ENCODE assay signal across 17 cellular contexts in genomic region chr5:131156971-131157370, GRCh38. TPM values are rescaled to one million over a fixed set of nuclear protein-coding genes. Genes with fewer than 3 reads are reported as not detected.
DNase-seq lines count a peak whose midpoint lies in the region; ATAC-seq, FAIRE-seq and TF ChIP-seq lines count a peak whose summit lies in the region.
"Had no signal": no experiment of that assay in that cellular context is flagged by ENCODE, and none has a peak within 500 bp of the region (broad histone marks: within the 10 kb centered on the region; RNA-seq: fewer than 3 reads in every experiment).

No MANE protein-coding gene starts in this region.

- H3K27ac Mint-ChIP-seq in WTC11: 0 out of 2 replicates have a peak overlapping the region, but pooled peaks have one; percentile 19
- H3K27ac Mint-ChIP-seq in memory B cell: peak overlapping the region; percentile 53
- H3K27ac Mint-ChIP-seq: GM23338, HFFc6 had no signal

- H2AFZ ChIP-seq in HepG2 (ENCODE audit: low read length): no peak overlapping the region
- H2AFZ ChIP-seq: GM23338 had no signal

- intact Hi-C loops in HepG2 (cut with micrococcal nuclease; ENCODE audit: unreplicated experiment) (no loop called here), right lobe of liver (cut with DNase I) (no loop called here), dorsolateral prefrontal cortex (cut with DNase I) (no loop called here)

- H3K4me1 ChIP-seq in HepG2 (ENCODE audit: insufficient read depth, low read length) (peaks cover 20% of the 10 kb centered on the region), right lobe of liver (peaks cover 0 to 20% (median 9%) of the 10 kb centered on the region in 4 donors), foreskin keratinocyte (no peaks in the 10 kb centered on the region)

- WGBS in HepG2 (ENCODE audit: low lambda C conversion rate): 97% methylated on average over 6 of the region's 6 CpGs
- WGBS in right lobe of liver (ENCODE audit: insufficient coverage, low coverage, low lambda C conversion rate, missing lambda C conversion rate): 98% methylated on average over 6 of the region's 6 CpGs

- TF ChIP-seq CTCF in HepG2 (CRISPR knock-in tag; IDR thresholded peaks at IDR 0.05) (no peak), right lobe of liver (IDR thresholded peaks at IDR 0.05) (no peak), WTC11 (IDR thresholded peaks at IDR 0.05) (no peak), dorsolateral prefrontal cortex (IDR thresholded peaks at IDR 0.05 in 54 of 56, conservative IDR thresholded peaks at IDR 0.05 in 2 of 56; ENCODE audit: low read depth in 1 of 56, partially characterized antibody in 56 of 56) (no peak), foreskin keratinocyte (conservative IDR thresholded peaks at IDR 0.05) (no peak)

- in situ Hi-C loops in HepG2 (cut with HindIII; ENCODE audit: extremely low pct_ligation_motif_present, low pct_unique_long_range_greater_than_20kb): no loop called here

- no peaks in the 10 kb centered on the region for H3K27me3 Mint-ChIP-seq in WTC11 (ENCODE audit: low read depth)
- no peaks in the 10 kb centered on the region for H3K27me3 Mint-ChIP-seq in memory B cell

- H3K27ac ChIP-seq in HepG2 (ENCODE audit: extremely low read length, insufficient read depth, low read length) (no peak overlapping the region), right lobe of liver (no peak overlapping the region), dorsolateral prefrontal cortex (no peak overlapping the region), foreskin keratinocyte (no peak overlapping the region)
- H3K27ac ChIP-seq: 22Rv1 had no signal

- 0 out of 2 replicates have a peak, but pooled peaks cover 3% of the 10 kb centered on the region for H3K9me3 Mint-ChIP-seq in WTC11
- H3K9me3 Mint-ChIP-seq in memory B cell: no peaks in the 10 kb centered on the region
- H3K9me3 Mint-ChIP-seq: GM23338, HFFc6 had no signal

- no peak for FAIRE-seq in HepG2 (lab: Jason Lieb, UNC)
- FAIRE-seq: GM12891, HTR-8/SVneo had no signal

- peaks cover 5 to 29% of the 10 kb centered on the region in 2 experiments for H3K36me3 ChIP-seq in HepG2 (replicated peaks in 1 of 2; ENCODE audit: control insufficient read depth in 1 of 2, insufficient read depth in 2 of 2, low read length in 2 of 2)
- peaks cover 0 to 34% (median 23%) of the 10 kb centered on the region in 4 donors for H3K36me3 ChIP-seq in right lobe of liver

- BruUV-seq in HepG2 (replicated peaks; lab: Mats Ljungman, UMichigan): no TSS peak

- POLR2A ChIA-PET in HepG2 (lab: Yijun Ruan, JAX): interaction anchor here (1.4 kb wide), 1 partner anchor 8 kb away, joined by 5 read pairs; no protein-coding TSS in a partner anchor
- POLR2A ChIA-PET in WTC11 (lab: Charles Lee): no interaction called here

- TF ChIP-seq EP300 in HepG2 (IDR thresholded peaks at IDR 0.05; ENCODE audit: low read depth in 2 of 2, low read length in 2 of 2) (no peak), HepG2 (CRISPR knock-in tag; IDR thresholded peaks at IDR 0.05; ENCODE audit: borderline replicate concordance) (no peak)

- H3K4me3 Mint-ChIP-seq in WTC11 (no peak overlapping the region), memory B cell (no peak overlapping the region)
- H3K4me3 Mint-ChIP-seq: CD14-positive monocyte, GM23338, HFFc6 had no signal

- H3K79me2 ChIP-seq in HepG2 (ENCODE audit: insufficient read depth, low read length): peaks cover 12% of the 10 kb centered on the region

- H3K36me3 Mint-ChIP-seq in WTC11: peaks cover 40% of the 10 kb centered on the region
- H3K36me3 Mint-ChIP-seq in memory B cell: peaks cover 18% of the 10 kb centered on the region

- CTCF ChIA-PET in HepG2 (lab: Yijun Ruan, JAX; ENCODE audit: low intra/inter-chr PET ratio, low total read pairs) (no interaction called here), WTC11 (lab: Charles Lee) (no interaction called here)

- no peak for DNase-seq in HepG2 (ENCODE audit: low spot score)
- no peak for DNase-seq in right lobe of liver
- no peak for DNase-seq in WTC11 (ENCODE audit: low spot score)
- DNase-seq in memory B cell (ENCODE audit: low spot score in 2 of 2): no peak
- DNase-seq in H4 (ENCODE audit: low spot score): no peak
- DNase-seq in dorsolateral prefrontal cortex: no peak
- DNase-seq in NCI-H524 treated with DMSO at 0.1 percent for 48 hours (lab: John Stamatoyannopoulos, UW): no peak
- DNase-seq in foreskin keratinocyte: no peak
- DNase-seq: Calu3, DMS 273 treated with DMSO at 0.1 percent for 48 hours, HCEC 1CT, HFFc6 had no signal

- H3K27me3 ChIP-seq in HepG2 (ENCODE audit: control insufficient read depth in 1 of 2, insufficient read depth in 2 of 2, low read length in 2 of 2) (no peaks in the 10 kb centered on the region), right lobe of liver (no peaks in the 10 kb centered on the region), dorsolateral prefrontal cortex (no peaks in the 10 kb centered on the region), foreskin keratinocyte (no peaks in the 10 kb centered on the region)

- no peak; the same call in 2 of the 3 replicates for ATAC-seq in HepG2
- ATAC-seq in right lobe of liver: no peak
- ATAC-seq in WTC11: no peak
- no peak for ATAC-seq in memory B cell (ENCODE audit: low read depth)
- ATAC-seq in foreskin keratinocyte: no peak

- H3K9me3 ChIP-seq in HepG2 (ENCODE audit: low read length) (no peaks in the 10 kb centered on the region), right lobe of liver (no peaks in the 10 kb centered on the region)

- no peak for TF ChIP-seq RAD21 in HepG2 (CRISPR knock-in tag; IDR thresholded peaks at IDR 0.05)

- H3K4me1 Mint-ChIP-seq in WTC11 (peaks cover 16% of the 10 kb centered on the region), memory B cell (peaks cover 7% of the 10 kb centered on the region)
- H3K4me1 Mint-ChIP-seq: CD14-positive monocyte had no signal

- no peak overlapping the region for H3K4me2 ChIP-seq in HepG2 (ENCODE audit: low read depth, low read length)
- H3K4me2 ChIP-seq: GM23338 had no signal

- TF ChIP-seq POLR2A in HepG2 (IDR thresholded peaks at IDR 0.05; ENCODE audit: insufficient read depth in 1 of 2, low read depth in 2 of 2, low read length in 2 of 2) (no peak), right lobe of liver (IDR thresholded peaks at IDR 0.05) (no peak)

- H3K9ac ChIP-seq in HepG2 (ENCODE audit: insufficient read depth, low read depth, low read length): no peak overlapping the region

- peaks cover 11% of the 10 kb centered on the region; the same call in 1 of the 2 replicates for H4K20me1 ChIP-seq in HepG2 (ENCODE audit: insufficient read depth, low read length)

- H3K4me3 ChIP-seq in HepG2 (replicated peaks in 1 of 3; ENCODE audit: insufficient read depth in 1 of 3, low read depth in 2 of 3, low read length in 3 of 3) (no peak overlapping the region), right lobe of liver (no peak overlapping the region), dorsolateral prefrontal cortex (no peak overlapping the region)
- H3K4me3 ChIP-seq: GM23338 had no signal

RNA-seq across cellular contexts. Expression of gene HINT1, which starts 8.1 kb away (rescaled TPM):
- 428 and 545 TPM in 2 replicates for total RNA-seq in HepG2 (2016; rRNA removed; fragmentation: Illumina TruSeq; extraction: Trizol)
- 309 and 320 TPM in 2 replicates for total RNA-seq in HepG2 (2016; cell fraction: cytosol; rRNA removed; fragmentation: Illumina TruSeq; extraction: Trizol; ENCODE audit: low read depth)
- 423 and 560 TPM in 2 replicates for total RNA-seq in HepG2 (2016; cell fraction: insoluble cytoplasmic fraction; rRNA removed; fragmentation: Illumina TruSeq; extraction: Trizol)
- total RNA-seq in HepG2 (2016; cell fraction: membrane; rRNA removed; fragmentation: Illumina TruSeq; extraction: Trizol): 458 and 486 TPM in 2 replicates
- total RNA-seq in HepG2 (2016; cell fraction: nucleus; rRNA removed; fragmentation: Illumina TruSeq; extraction: Trizol): 171 and 187 TPM in 2 replicates
- polyA plus RNA-seq in HepG2 (2011; rRNA removed): 763 and 997 TPM in 2 replicates
- 642 and 695 TPM in 2 replicates for polyA plus RNA-seq in HepG2 (2011; cell fraction: cytosol; rRNA removed)
- 195 and 281 TPM in 2 replicates for polyA plus RNA-seq in HepG2 (2011; cell fraction: nucleus; rRNA removed)
- polyA plus RNA-seq in HepG2 (2012): 655 and 738 TPM in 2 replicates
- 408 and 481 TPM in 2 replicates for polyA plus RNA-seq in HepG2 (2016; cell fraction: cytosol; fragmentation: Illumina TruSeq; extraction: Trizol; ENCODE audit: low read depth)
- 558 and 666 TPM in 2 replicates for polyA plus RNA-seq in HepG2 (2016; cell fraction: insoluble cytoplasmic fraction; fragmentation: Illumina TruSeq; extraction: Trizol; ENCODE audit: low read depth)
- polyA plus RNA-seq in HepG2 (2016; cell fraction: membrane; fragmentation: Illumina TruSeq; extraction: Trizol; ENCODE audit: low read depth): 465 and 543 TPM in 2 replicates
- polyA plus RNA-seq in HepG2 (2016; cell fraction: nucleus; fragmentation: Illumina TruSeq; extraction: Trizol; ENCODE audit: insufficient read depth, low read depth): 329 and 371 TPM in 2 replicates
- polyA minus RNA-seq in HepG2 (2011; rRNA and poly(A)+ RNA removed; ENCODE audit: low replicate concordance): 251 and 278 TPM in 2 replicates
- 130 and 157 TPM in 2 replicates for polyA minus RNA-seq in HepG2 (2011; cell fraction: cytosol; rRNA and poly(A)+ RNA removed)
- 121 and 147 TPM in 2 replicates for polyA minus RNA-seq in HepG2 (2011; cell fraction: nucleus; rRNA and poly(A)+ RNA removed)
- total RNA-seq in right lobe of liver: 100 to 1,000 TPM; 145 to 246 (median 196) TPM
- 197 to 200 TPM (median 198 TPM) in 3 replicates for total RNA-seq in WTC11 (2021)
- 547 and 590 TPM in 2 replicates for total RNA-seq in H4 (2014; rRNA removed; shearing (Covaris generic))
- 100 to 1,000 TPM in 119 of 120 experiments, 10 to 100 TPM in 1; 99.1 to 267 (median 191) TPM for total RNA-seq in dorsolateral prefrontal cortex
- 355 TPM in 2 replicates for total RNA-seq in foreskin keratinocyte
- 619 and 631 TPM in 2 replicates for polyA plus RNA-seq in foreskin keratinocyte

RNA-seq across cellular contexts. Expression of gene LYRM7, which starts 13.8 kb away (rescaled TPM):
- 5.5 and 9.4 TPM in 2 replicates for total RNA-seq in HepG2 (2016; rRNA removed; fragmentation: Illumina TruSeq; extraction: Trizol)
- total RNA-seq in HepG2 (2016; cell fraction: cytosol; rRNA removed; fragmentation: Illumina TruSeq; extraction: Trizol; ENCODE audit: low read depth): 0.71 and 0.81 TPM in 2 replicates
- total RNA-seq in HepG2 (2016; cell fraction: insoluble cytoplasmic fraction; rRNA removed; fragmentation: Illumina TruSeq; extraction: Trizol): 6.9 and 12.8 TPM in 2 replicates
- total RNA-seq in HepG2 (2016; cell fraction: membrane; rRNA removed; fragmentation: Illumina TruSeq; extraction: Trizol): 3.0 and 3.8 TPM in 2 replicates
- total RNA-seq in HepG2 (2016; cell fraction: nucleus; rRNA removed; fragmentation: Illumina TruSeq; extraction: Trizol): 3.4 and 5.0 TPM in 2 replicates
- polyA plus RNA-seq in HepG2 (2011; rRNA removed): 2.4 and 3.0 TPM in 2 replicates
- polyA plus RNA-seq in HepG2 (2011; cell fraction: cytosol; rRNA removed): 0.94 and 2.1 TPM in 2 replicates
- 0.84 and 1.2 TPM in 2 replicates for polyA plus RNA-seq in HepG2 (2011; cell fraction: nucleus; rRNA removed)
- 4.3 and 5.5 TPM in 2 replicates for polyA plus RNA-seq in HepG2 (2012)
- 1.6 and 3.5 TPM in 2 replicates for polyA plus RNA-seq in HepG2 (2016; cell fraction: cytosol; fragmentation: Illumina TruSeq; extraction: Trizol; ENCODE audit: low read depth)
- 13.4 and 14.4 TPM in 2 replicates for polyA plus RNA-seq in HepG2 (2016; cell fraction: insoluble cytoplasmic fraction; fragmentation: Illumina TruSeq; extraction: Trizol; ENCODE audit: low read depth)
- polyA plus RNA-seq in HepG2 (2016; cell fraction: membrane; fragmentation: Illumina TruSeq; extraction: Trizol; ENCODE audit: low read depth): 4.2 and 5.5 TPM in 2 replicates
- 6.2 and 7.6 TPM in 2 replicates for polyA plus RNA-seq in HepG2 (2016; cell fraction: nucleus; fragmentation: Illumina TruSeq; extraction: Trizol; ENCODE audit: insufficient read depth, low read depth)
- polyA minus RNA-seq in HepG2 (2011; rRNA and poly(A)+ RNA removed; ENCODE audit: low replicate concordance): 0.54 and 1.4 TPM in 2 replicates
- 2.6 and 3.2 TPM in 2 replicates for polyA minus RNA-seq in HepG2 (2011; cell fraction: cytosol; rRNA and poly(A)+ RNA removed)
- polyA minus RNA-seq in HepG2 (2011; cell fraction: nucleus; rRNA and poly(A)+ RNA removed): 2.6 and 2.7 TPM in 2 replicates
- total RNA-seq in right lobe of liver: 1 to 10 TPM; 4.4 to 9.5 (median 5.6) TPM
- total RNA-seq in WTC11 (2021): 11.1 to 13.0 TPM (median 11.2 TPM) in 3 replicates
- total RNA-seq in H4 (2014; rRNA removed; shearing (Covaris generic)): 3.7 and 8.2 TPM in 2 replicates
- 10 to 100 TPM; 15.9 to 37.3 (median 23.7) TPM for total RNA-seq in dorsolateral prefrontal cortex
- total RNA-seq in foreskin keratinocyte: 5.0 and 8.0 TPM in 2 replicates
- polyA plus RNA-seq in foreskin keratinocyte: 3.4 and 4.2 TPM in 2 replicates
